Comparison of ENCODE assay signal across 39 cellular contexts in the genomic region with DNA sequence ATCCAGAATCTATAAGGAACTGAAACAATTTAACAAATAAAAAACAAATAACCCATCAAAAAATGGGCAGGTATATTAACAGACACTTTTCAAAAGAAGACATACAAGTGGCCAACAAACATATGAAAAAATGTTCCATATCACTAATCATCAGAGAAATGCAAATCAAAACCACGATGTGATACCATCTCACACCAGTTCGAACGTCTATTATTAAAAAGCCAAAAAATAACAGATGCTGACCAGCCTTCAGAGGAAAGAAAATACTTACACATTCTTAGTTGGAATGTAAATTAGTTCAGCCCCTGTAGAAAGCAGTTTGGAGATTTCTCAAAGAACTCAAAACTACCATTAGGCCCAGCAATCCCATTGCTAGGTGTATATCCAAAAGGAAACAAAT.
"Had no signal": no experiment of that assay in that cellular context is flagged by ENCODE, and none has a peak within 500 bp of the region (broad histone marks: within the 10 kb centered on the region; RNA-seq: fewer than 3 reads in every experiment).

No MANE protein-coding gene starts in this region.

- H3K4me3 Mint-ChIP-seq: activated naive CD4-positive, alpha-beta T cell treated with anti-CD3 and anti-CD28 coated beads for 36 hours; activated naive CD4-positive, alpha-beta T cell treated with anti-CD3 and anti-CD28 coated beads, Interleukin-2, amount 10 ng/mL, durations not matched to agents 7 days and 5 days; activated naive CD4-positive, alpha-beta T cell treated with anti-CD3 and anti-CD28 coated beads, Interleukin-2, amount 50 U/mL, for 24 hours; activated naive CD8-positive, alpha-beta T cell; activated naive CD8-positive, alpha-beta T cell treated with anti-CD3 and anti-CD28 coated beads for 36 hours; activated naive CD8-positive, alpha-beta T cell treated with anti-CD3 and anti-CD28 coated beads, Interleukin-2, amount 10 ng/mL, durations not matched to agents 7 days and 5 days; activated naive CD8-positive, alpha-beta T cell treated with anti-CD3 and anti-CD28 coated beads, Interleukin-2, amount 50 U/mL, for 24 hours; activated T-cell treated with anti-CD3 and anti-CD28 coated beads, Interleukin-2, amount 50 U/mL, for 24 hours; activated T-cell treated with anti-CD3 and anti-CD28 coated beads, Interleukin-2, amount 50 U/mL, for 4 hours; activated T-cell treated with anti-CD3 and anti-CD28 coated beads, Interleukin-2, amount 50 U/mL, for 72 hours; activated T-helper 1 cell treated with anti-CD3 and anti-CD28 coated beads, Interleukin-12 subunit alpha, Interleukin-12 subunit beta, Interleukin-2, Interleukin-4 antibody, amounts not matched to agents 30 ng/mL and 10 ng/mL and 1 ng/mL, durations not matched to agents 14 hours and 24 hours and 36 hours; activated T-helper 17 cell treated with anti-CD3 and anti-CD28 coated beads, Interleukin-2, amount 50 U/mL, for 72 hours; brain; central memory CD8-positive, alpha-beta T cell had no signal

- H3K4me1 Mint-ChIP-seq: activated naive CD4-positive, alpha-beta T cell treated with anti-CD3 and anti-CD28 coated beads, Interleukin-2, amount 10 ng/mL, durations not matched to agents 7 days and 5 days; activated naive CD4-positive, alpha-beta T cell treated with anti-CD3 and anti-CD28 coated beads, Interleukin-2, amount 50 U/mL, for 24 hours; activated naive CD8-positive, alpha-beta T cell treated with anti-CD3 and anti-CD28 coated beads for 36 hours; activated naive CD8-positive, alpha-beta T cell treated with anti-CD3 and anti-CD28 coated beads, Interleukin-2, amount 10 ng/mL, durations not matched to agents 7 days and 5 days; activated naive CD8-positive, alpha-beta T cell treated with anti-CD3 and anti-CD28 coated beads, Interleukin-2, amount 50 U/mL, for 24 hours; activated T-helper 17 cell treated with anti-CD3 and anti-CD28 coated beads, Interleukin-2, amount 50 U/mL, for 72 hours; brain; central memory CD8-positive, alpha-beta T cell had no signal

- H3K27ac ChIP-seq: adrenal gland, ascending aorta, body of pancreas, brain microvascular endothelial cell, breast epithelium, cardiac muscle cell had no signal

- ATAC-seq: activated naive CD4-positive, alpha-beta T cell treated with anti-CD3 and anti-CD28 coated beads, Interleukin-2, amount 50 U/mL, for 72 hours; activated naive CD8-positive, alpha-beta T cell treated with anti-CD3 and anti-CD28 coated beads, Interleukin-2, amount 50 U/mL, for 24 hours; activated T-cell treated with anti-CD3 and anti-CD28 coated beads, Interleukin-2, amount 50 U/mL, for 4 hours; activated T-cell treated with anti-CD3 and anti-CD28 coated beads, Interleukin-2, amount 50 U/mL, for 72 hours; activated T-helper 17 cell treated with anti-CD3 and anti-CD28 coated beads, Interleukin-2, amount 50 U/mL, for 72 hours; body of pancreas had no signal

- H3K27ac Mint-ChIP-seq: activated naive CD4-positive, alpha-beta T cell treated with anti-CD3 and anti-CD28 coated beads for 36 hours; activated naive CD4-positive, alpha-beta T cell treated with anti-CD3 and anti-CD28 coated beads, Interleukin-2, amount 10 ng/mL, durations not matched to agents 7 days and 5 days; activated naive CD4-positive, alpha-beta T cell treated with anti-CD3 and anti-CD28 coated beads, Interleukin-2, amount 50 U/mL, for 24 hours; activated naive CD4-positive, alpha-beta T cell treated with anti-CD3 and anti-CD28 coated beads, Interleukin-2, amount 50 U/mL, for 72 hours; activated naive CD8-positive, alpha-beta T cell; activated naive CD8-positive, alpha-beta T cell treated with anti-CD3 and anti-CD28 coated beads for 36 hours; activated naive CD8-positive, alpha-beta T cell treated with anti-CD3 and anti-CD28 coated beads, Interleukin-2, amount 10 ng/mL, durations not matched to agents 7 days and 5 days; activated naive CD8-positive, alpha-beta T cell treated with anti-CD3 and anti-CD28 coated beads, Interleukin-2, amount 50 U/mL, for 24 hours; activated T-cell treated with anti-CD3 and anti-CD28 coated beads, Interleukin-2, amount 50 U/mL, for 24 hours; activated T-cell treated with anti-CD3 and anti-CD28 coated beads, Interleukin-2, amount 50 U/mL, for 72 hours; activated T-helper 1 cell treated with anti-CD3 and anti-CD28 coated beads, Interleukin-12 subunit alpha, Interleukin-12 subunit beta, Interleukin-2, Interleukin-4 antibody, amounts not matched to agents 30 ng/mL and 10 ng/mL and 1 ng/mL, durations not matched to agents 14 hours and 24 hours and 36 hours; activated T-helper 17 cell treated with anti-CD3 and anti-CD28 coated beads, Interleukin-2, amount 50 U/mL, for 72 hours; activated T-helper 2 cell treated with anti-CD3 and anti-CD28 coated beads, Interferon-gamma antibody, Interleukin-2, Interleukin-4, amounts not matched to agents 10 μg/mL and 5 μg/mL and 100 μg/mL, durations not matched to agents 14 hours and 24 hours and 36 hours; brain had no signal

- DNase-seq: activated effector memory CD4-positive, alpha-beta T cell treated with anti-CD3 and anti-CD28 coated beads, Interleukin-2, amount 50 U/mL, for 16 hours; activated effector memory CD4-positive, alpha-beta T cell treated with Interleukin-2 at 50 U/mL for 16 hours; activated gamma-delta T cell; activated gamma-delta T cell treated with Interleukin-2 at 50 U/mL for 16 hours; activated naive CD4-positive, alpha-beta T cell; activated naive CD4-positive, alpha-beta T cell treated with anti-CD3 and anti-CD28 coated beads for 36 hours; activated naive CD4-positive, alpha-beta T cell treated with anti-CD3 and anti-CD28 coated beads, Interleukin-2, amount 10 ng/mL, durations not matched to agents 7 days and 5 days; activated naive CD4-positive, alpha-beta T cell treated with anti-CD3 and anti-CD28 coated beads, Interleukin-2, amount 50 U/mL, for 16 hours; activated naive CD4-positive, alpha-beta T cell treated with Interleukin-2 at 50 U/mL for 16 hours; activated naive CD8-positive, alpha-beta T cell treated with anti-CD3 and anti-CD28 coated beads for 36 hours; activated naive CD8-positive, alpha-beta T cell treated with anti-CD3 and anti-CD28 coated beads, Interleukin-2, amount 10 ng/mL, durations not matched to agents 7 days and 5 days; activated naive CD8-positive, alpha-beta T cell treated with anti-CD3 and anti-CD28 coated beads, Interleukin-2, amount 50 U/mL, for 24 hours; activated T-cell treated with anti-CD3 and anti-CD28 coated beads, Interleukin-2, amount 50 U/mL, for 24 hours; activated T-cell treated with anti-CD3 and anti-CD28 coated beads, Interleukin-2, amount 50 U/mL, for 4 hours; activated T-cell treated with anti-CD3 and anti-CD28 coated beads, Interleukin-2, amount 50 U/mL, for 48 hours; activated T-cell treated with anti-CD3 and anti-CD28 coated beads, Interleukin-2, amount 50 U/mL, for 72 hours; adrenal gland; amniotic stem cell; amygdala; anterior cingulate cortex; aorta; body of pancreas; brain microvascular endothelial cell; caudate nucleus; central memory CD4-positive, alpha-beta T cell; cerebellar nuclear complex had no signal

- H3K4me1 ChIP-seq: adrenal gland, ascending aorta, body of pancreas, breast epithelium had no signal

- FAIRE-seq: astrocyte, bronchial epithelial cell had no signal

- H3K9me3 ChIP-seq: adrenal gland, ascending aorta, body of pancreas had no signal

- H3K4me3 ChIP-seq: adrenal gland, ascending aorta, body of pancreas, breast epithelium, cardiac muscle cell had no signal

- H3K36me3 Mint-ChIP-seq: activated naive CD4-positive, alpha-beta T cell treated with anti-CD3 and anti-CD28 coated beads, Interleukin-2, amount 10 ng/mL, durations not matched to agents 7 days and 5 days; activated naive CD4-positive, alpha-beta T cell treated with anti-CD3 and anti-CD28 coated beads, Interleukin-2, amount 50 U/mL, for 24 hours; activated naive CD4-positive, alpha-beta T cell treated with anti-CD3 and anti-CD28 coated beads, Interleukin-2, amount 50 U/mL, for 72 hours; activated naive CD8-positive, alpha-beta T cell; activated naive CD8-positive, alpha-beta T cell treated with anti-CD3 and anti-CD28 coated beads for 36 hours; activated naive CD8-positive, alpha-beta T cell treated with anti-CD3 and anti-CD28 coated beads, Interleukin-2, amount 10 ng/mL, durations not matched to agents 7 days and 5 days; brain had no signal

- H3K36me3 ChIP-seq: adrenal gland, ascending aorta, brain microvascular endothelial cell, breast epithelium, cardiac muscle cell had no signal

- H3K27me3 ChIP-seq: adrenal gland, ascending aorta, body of pancreas, brain microvascular endothelial cell, breast epithelium, cardiac muscle cell had no signal

- H3K9me3 Mint-ChIP-seq: activated naive CD8-positive, alpha-beta T cell treated with anti-CD3 and anti-CD28 coated beads, Interleukin-2, amount 10 ng/mL, durations not matched to agents 7 days and 5 days had no signal
